In genomic region chr3:97764186-97765055, GRCh38 we compare ENCODE assay signal across 8 cellular contexts. TPM values are rescaled to one million over a fixed set of nuclear protein-coding genes. Genes with fewer than 3 reads are reported as not detected.
DNase-seq lines count a peak whose midpoint lies in the region; ATAC-seq and TF ChIP-seq lines count a peak whose summit lies in the region.

Gene ARL6, plus strand, starts transcription at chr3:97764758. Its CDS starts 3,350 bp downstream, at chr3:97768108.

- TF ChIP-seq CTCF in OCI-LY3 (IDR thresholded peaks at IDR 0.05; ENCODE audit: low read depth, low read length) (no peak; the same call in 1 of the 2 replicates), mucosa of descending colon (IDR thresholded peaks at IDR 0.05) (no peak)

- no peaks in the 10 kb centered on the region for H4K20me1 ChIP-seq in OCI-LY3 (ENCODE audit: insufficient read depth, low read length)

- H3K9me3 ChIP-seq in OCI-LY3 (ENCODE audit: insufficient read depth, low read length) (no peaks in the 10 kb centered on the region), mucosa of descending colon (no peaks in the 10 kb centered on the region)

- H3K79me2 ChIP-seq in OCI-LY3 (ENCODE audit: low read length), result peaks cover 7% of the 10 kb centered on the region; the same call in 1 of the 2 replicates

- DNase-seq in DMS114 treated with DMSO at 0.1 percent for 48 hours (lab: John Stamatoyannopoulos, UW; ENCODE audit: unreplicated experiment), result peak; percentile 86
- peak; percentile 84 for DNase-seq in HuH-7 (ENCODE audit: low spot score)
- peak; percentile 67 for DNase-seq in activated T-cell treated with anti-CD3 and anti-CD28 coated beads for 24 hours (ENCODE audit: low read depth)
- peak; percentile 34 for DNase-seq in epithelial cell of prostate (ENCODE audit: low read depth, low spot score)
- DNase-seq in mucosa of descending colon, result peak; percentile 86 to 89 (median 87)
- peak; percentile 35 to 40 for DNase-seq in stimulated activated CD8-positive, alpha-beta memory T cell treated with anti-CD3 and anti-CD28 coated beads, Interleukin-4, amount 100 ng/mL, for 1 hour (ENCODE audit: low read depth in 2 of 2, low spot score in 1 of 2)

- H3K4me2 ChIP-seq in OCI-LY3 (ENCODE audit: low read length), result peak within 1 kb of the TSS; percentile 80

- peak within 1 kb of the TSS; percentile 88 for H3K4me3 ChIP-seq in OCI-LY3 (ENCODE audit: low read length)
- peak within 1 kb of the TSS; percentile 47 for H3K4me3 ChIP-seq in mucosa of descending colon

- peak within 1 kb of the TSS; percentile 97 for H2AFZ ChIP-seq in OCI-LY3 (ENCODE audit: low read depth, low read length)

- peak within 1 kb of the TSS; percentile 78 for H3K9ac ChIP-seq in OCI-LY3 (ENCODE audit: low read length)

- H3K27ac ChIP-seq in OCI-LY3 (ENCODE audit: low read length) (peak within 1 kb of the TSS; percentile 41), epithelial cell of prostate (peak within 1 kb of the TSS; percentile 70)

- no peaks in the 10 kb centered on the region for H3K36me3 ChIP-seq in OCI-LY3 (replicated peaks; ENCODE audit: low read depth, low read length)
- H3K36me3 ChIP-seq in mucosa of descending colon (ENCODE audit: low read depth), result no peaks in the 10 kb centered on the region

- no peaks in the 10 kb centered on the region for H3K27me3 ChIP-seq in OCI-LY3 (ENCODE audit: low read depth, low read length)

- ATAC-seq in GM21526 (IDR thresholded peaks at IDR 0.05; ENCODE audit: low FRiP score, unreplicated experiment) (peak; percentile 97), mucosa of descending colon (peak; percentile 99)

- peaks cover 12% of the 10 kb centered on the region for H3K4me1 ChIP-seq in OCI-LY3 (ENCODE audit: low read length)
- peaks cover 6% of the 10 kb centered on the region for H3K4me1 ChIP-seq in mucosa of descending colon (ENCODE audit: low read depth)

- intact Hi-C loops in mucosa of descending colon (cut with DNase I, micrococcal nuclease), result loop anchor here in 1 of 2 donors (10.0 kb wide), 1 partner anchor 760 kb away; the partner anchor contains the start of gene CLDND1

RNA-seq across cellular contexts. Expression of gene ARL6, which starts in this region (rescaled TPM):
- total RNA-seq in mucosa of descending colon, result 1 to 10 TPM; 2.2 to 6.5 (median 3.7) TPM

Comparison
In these comparisons a context has a peak if more than half of its experiments do, and no peak if none do; other contexts are left out.
1. Peak in every context shown above with its lines: DNase-seq, ATAC-seq, H3K4me3 ChIP-seq and H3K27ac ChIP-seq.
2. DNase-seq: peak in every context shown above with its lines; median percentile 87 in mucosa of descending colon; 86 in DMS114 treated with DMSO at 0.1 percent for 48 hours; 84 in HuH-7; 67 in activated T-cell treated with anti-CD3 and anti-CD28 coated beads for 24 hours; 38 in stimulated activated CD8-positive, alpha-beta memory T cell treated with anti-CD3 and anti-CD28 coated beads, Interleukin-4, amount 100 ng/mL, for 1 hour; 34 in epithelial cell of prostate.